32 cellular contexts compared by ENCODE assay signal in the genomic region with DNA sequence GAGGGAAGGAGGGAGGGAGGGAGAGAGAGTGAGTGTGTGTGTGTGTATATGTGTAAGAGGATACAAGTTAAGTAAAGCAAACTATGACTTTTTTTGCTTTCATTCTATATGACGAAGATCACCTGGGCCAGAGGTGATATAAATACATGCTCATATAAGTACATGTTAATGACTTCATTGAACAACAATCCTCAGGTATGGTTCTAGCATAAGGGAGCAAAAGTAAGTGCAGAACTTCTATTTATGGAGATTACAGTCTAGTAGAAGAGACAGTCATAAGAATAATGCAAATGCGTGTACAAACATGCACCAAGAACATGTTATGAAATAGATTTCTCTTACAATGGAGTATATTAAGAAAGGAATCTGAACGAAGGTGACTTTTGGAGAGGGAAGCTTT.
"Had no signal": no experiment of that assay in that cellular context is flagged by ENCODE, and none has a peak within 500 bp of the region (broad histone marks: within the 10 kb centered on the region; RNA-seq: fewer than 3 reads in every experiment).

No MANE protein-coding gene starts in this region.

- H3K27me3 Mint-ChIP-seq: activated CD4-positive, alpha-beta memory T cell treated with anti-CD3 and anti-CD28 coated beads for 36 hours; activated CD4-positive, alpha-beta T cell treated with anti-CD3 and anti-CD28 coated beads for 36 hours; activated CD4-positive, alpha-beta T cell treated with anti-CD3 and anti-CD28 coated beads, Interleukin-2, amount 10 ng/mL, durations not matched to agents 24 days and 14 days; activated CD8-positive, alpha-beta memory T cell treated with anti-CD3 and anti-CD28 coated beads, Interleukin-2, amount 10 ng/mL, durations not matched to agents 7 days and 5 days; activated naive CD4-positive, alpha-beta T cell treated with anti-CD3 and anti-CD28 coated beads, Interleukin-2, amount 50 U/mL, for 24 hours; activated naive CD8-positive, alpha-beta T cell treated with anti-CD3 and anti-CD28 coated beads for 36 hours; activated naive CD8-positive, alpha-beta T cell treated with anti-CD3 and anti-CD28 coated beads, Interleukin-2, amount 50 U/mL, for 24 hours; central memory CD8-positive, alpha-beta T cell; dendritic cell treated with granulocyte-macrophage colony-stimulating factor and Interleukin-4, amounts not matched to agents 40 ng/mL and 50 ng/mL, for 4 days; effector memory CD8-positive, alpha-beta T cell had no signal

- H3K27ac ChIP-seq: adrenal gland, body of pancreas, coronary artery, dorsolateral prefrontal cortex, esophagus muscularis mucosa, gastroesophageal sphincter, heart right ventricle had no signal

- H3K9me3 Mint-ChIP-seq: activated naive CD4-positive, alpha-beta T cell treated with anti-CD3 and anti-CD28 coated beads, Interleukin-2, amount 50 U/mL, for 24 hours; activated T-helper 2 cell treated with anti-CD3 and anti-CD28 coated beads, Interferon-gamma antibody, Interleukin-2, Interleukin-4, amounts not matched to agents 10 μg/mL and 5 μg/mL and 100 μg/mL, durations not matched to agents 14 hours and 24 hours and 36 hours had no signal

- H3K27me3 ChIP-seq: adrenal gland, body of pancreas, dorsolateral prefrontal cortex, esophagus muscularis mucosa, gastroesophageal sphincter, heart right ventricle had no signal

- H3K4me3 Mint-ChIP-seq: activated CD4-positive, alpha-beta memory T cell treated with anti-CD3 and anti-CD28 coated beads for 36 hours; activated CD4-positive, alpha-beta T cell treated with anti-CD3 and anti-CD28 coated beads for 36 hours; activated CD4-positive, alpha-beta T cell treated with anti-CD3 and anti-CD28 coated beads, Interleukin-2, amount 10 ng/mL, durations not matched to agents 24 days and 14 days; activated CD8-positive, alpha-beta memory T cell treated with anti-CD3 and anti-CD28 coated beads, Interleukin-2, amount 10 ng/mL, durations not matched to agents 7 days and 5 days; activated CD8-positive, alpha-beta T cell treated with anti-CD3 and anti-CD28 coated beads, Interleukin-2, amount 10 ng/mL, durations not matched to agents 7 days and 5 days; activated naive CD4-positive, alpha-beta T cell treated with anti-CD3 and anti-CD28 coated beads for 36 hours; activated naive CD4-positive, alpha-beta T cell treated with anti-CD3 and anti-CD28 coated beads, Interleukin-2, amount 50 U/mL, for 24 hours; activated naive CD8-positive, alpha-beta T cell treated with anti-CD3 and anti-CD28 coated beads for 36 hours; activated naive CD8-positive, alpha-beta T cell treated with anti-CD3 and anti-CD28 coated beads, Interleukin-2, amount 50 U/mL, for 24 hours; activated T-helper 1 cell treated with anti-CD3 and anti-CD28 coated beads, Interleukin-12 subunit alpha, Interleukin-12 subunit beta, Interleukin-2, Interleukin-4 antibody, amounts not matched to agents 30 ng/mL and 10 ng/mL and 1 ng/mL, durations not matched to agents 14 hours and 24 hours and 36 hours; central memory CD8-positive, alpha-beta T cell; dendritic cell treated with granulocyte-macrophage colony-stimulating factor and Interleukin-4, amounts not matched to agents 40 ng/mL and 50 ng/mL, for 4 days; effector memory CD8-positive, alpha-beta T cell had no signal

- H3K36me3 ChIP-seq: adrenal gland, esophagus muscularis mucosa, gastroesophageal sphincter, heart right ventricle had no signal

- H3K4me3 ChIP-seq: adrenal gland, body of pancreas, coronary artery, dorsolateral prefrontal cortex, esophagus muscularis mucosa, gastroesophageal sphincter, heart right ventricle had no signal

- H3K27ac Mint-ChIP-seq: activated CD4-positive, alpha-beta memory T cell treated with anti-CD3 and anti-CD28 coated beads for 36 hours; activated CD4-positive, alpha-beta T cell treated with anti-CD3 and anti-CD28 coated beads for 36 hours; activated CD4-positive, alpha-beta T cell treated with anti-CD3 and anti-CD28 coated beads, Interleukin-2, amount 10 ng/mL, durations not matched to agents 24 days and 14 days; activated CD8-positive, alpha-beta memory T cell treated with anti-CD3 and anti-CD28 coated beads, Interleukin-2, amount 10 ng/mL, durations not matched to agents 7 days and 5 days; activated CD8-positive, alpha-beta T cell treated with anti-CD3 and anti-CD28 coated beads, Interleukin-2, amount 10 ng/mL, durations not matched to agents 7 days and 5 days; activated naive CD4-positive, alpha-beta T cell treated with anti-CD3 and anti-CD28 coated beads for 36 hours; activated naive CD4-positive, alpha-beta T cell treated with anti-CD3 and anti-CD28 coated beads, Interleukin-2, amount 50 U/mL, for 24 hours; activated naive CD8-positive, alpha-beta T cell treated with anti-CD3 and anti-CD28 coated beads for 36 hours; activated naive CD8-positive, alpha-beta T cell treated with anti-CD3 and anti-CD28 coated beads, Interleukin-2, amount 50 U/mL, for 24 hours; activated T-helper 1 cell treated with anti-CD3 and anti-CD28 coated beads, Interleukin-12 subunit alpha, Interleukin-12 subunit beta, Interleukin-2, Interleukin-4 antibody, amounts not matched to agents 30 ng/mL and 10 ng/mL and 1 ng/mL, durations not matched to agents 14 hours and 24 hours and 36 hours; activated T-helper 2 cell treated with anti-CD3 and anti-CD28 coated beads, Interferon-gamma antibody, Interleukin-2, Interleukin-4, amounts not matched to agents 10 μg/mL and 5 μg/mL and 100 μg/mL, durations not matched to agents 14 hours and 24 hours and 36 hours; dendritic cell treated with granulocyte-macrophage colony-stimulating factor and Interleukin-4, amounts not matched to agents 40 ng/mL and 50 ng/mL, for 4 days; effector memory CD8-positive, alpha-beta T cell had no signal

- DNase-seq: activated CD4-positive, alpha-beta memory T cell treated with anti-CD3 and anti-CD28 coated beads for 36 hours; activated CD4-positive, alpha-beta T cell treated with anti-CD3 and anti-CD28 coated beads for 36 hours; activated CD4-positive, alpha-beta T cell treated with anti-CD3 and anti-CD28 coated beads, Interleukin-2, amount 10 ng/mL, durations not matched to agents 24 days and 14 days; activated CD4-positive, CD25-positive, alpha-beta regulatory T cell; activated CD4-positive, CD25-positive, alpha-beta regulatory T cell treated with anti-CD3 and anti-CD28 coated beads, Interleukin-2, amount 50 U/mL, for 72 hours; activated CD8-positive, alpha-beta memory T cell treated with anti-CD3 and anti-CD28 coated beads, Interleukin-2, amount 10 ng/mL, durations not matched to agents 7 days and 5 days; activated CD8-positive, alpha-beta memory T cell treated with anti-CD3 and anti-CD28 coated beads, Interleukin-2, amount 50 U/mL, for 4 hours; activated CD8-positive, alpha-beta T cell treated with anti-CD3 and anti-CD28 coated beads, Interleukin-2, amount 10 ng/mL, durations not matched to agents 7 days and 5 days; activated effector memory CD4-positive, alpha-beta T cell treated with anti-CD3 and anti-CD28 coated beads, Interleukin-2, amount 50 U/mL, for 16 hours; activated naive CD4-positive, alpha-beta T cell treated with anti-CD3 and anti-CD28 coated beads for 36 hours; activated naive CD8-positive, alpha-beta T cell treated with anti-CD3 and anti-CD28 coated beads for 36 hours; activated naive CD8-positive, alpha-beta T cell treated with anti-CD3 and anti-CD28 coated beads, Interleukin-2, amount 50 U/mL, for 24 hours; activated T-cell treated with anti-CD3 and anti-CD28 coated beads, Interleukin-2, amount 50 U/mL, for 1 hour; activated T-cell treated with anti-CD3 and anti-CD28 coated beads, Interleukin-2, amount 50 U/mL, for 48 hours; adrenal gland; amygdala; aorta; body of pancreas; dorsolateral prefrontal cortex; effector CD4-positive, alpha-beta T cell; effector memory CD8-positive, alpha-beta T cell; foreskin melanocyte; heart right ventricle; T-helper 2 cell had no signal

- ATAC-seq: activated CD4-positive, alpha-beta T cell treated with anti-CD3 and anti-CD28 coated beads for 36 hours; activated CD8-positive, alpha-beta memory T cell treated with anti-CD3 and anti-CD28 coated beads, Interleukin-2, amount 10 ng/mL, durations not matched to agents 7 days and 5 days; activated CD8-positive, alpha-beta T cell treated with anti-CD3 and anti-CD28 coated beads, Interleukin-2, amount 10 ng/mL, durations not matched to agents 7 days and 5 days; activated naive CD8-positive, alpha-beta T cell treated with anti-CD3 and anti-CD28 coated beads, Interleukin-2, amount 50 U/mL, for 24 hours; body of pancreas; effector memory CD8-positive, alpha-beta T cell; gastroesophageal sphincter; heart right ventricle had no signal

- H3K9me3 ChIP-seq: adrenal gland, body of pancreas, esophagus muscularis mucosa, gastroesophageal sphincter had no signal

- H3K36me3 Mint-ChIP-seq: activated CD4-positive, alpha-beta memory T cell treated with anti-CD3 and anti-CD28 coated beads for 36 hours; activated CD8-positive, alpha-beta memory T cell treated with anti-CD3 and anti-CD28 coated beads, Interleukin-2, amount 10 ng/mL, durations not matched to agents 7 days and 5 days; activated naive CD4-positive, alpha-beta T cell treated with anti-CD3 and anti-CD28 coated beads, Interleukin-2, amount 50 U/mL, for 24 hours; activated naive CD8-positive, alpha-beta T cell treated with anti-CD3 and anti-CD28 coated beads for 36 hours had no signal

- H3K4me1 Mint-ChIP-seq: activated CD4-positive, alpha-beta T cell treated with anti-CD3 and anti-CD28 coated beads for 36 hours; activated CD4-positive, alpha-beta T cell treated with anti-CD3 and anti-CD28 coated beads, Interleukin-2, amount 10 ng/mL, durations not matched to agents 24 days and 14 days; activated CD8-positive, alpha-beta memory T cell treated with anti-CD3 and anti-CD28 coated beads, Interleukin-2, amount 10 ng/mL, durations not matched to agents 7 days and 5 days; activated naive CD4-positive, alpha-beta T cell treated with anti-CD3 and anti-CD28 coated beads, Interleukin-2, amount 50 U/mL, for 24 hours; activated naive CD8-positive, alpha-beta T cell treated with anti-CD3 and anti-CD28 coated beads for 36 hours; activated naive CD8-positive, alpha-beta T cell treated with anti-CD3 and anti-CD28 coated beads, Interleukin-2, amount 50 U/mL, for 24 hours; central memory CD8-positive, alpha-beta T cell had no signal

- H3K4me1 ChIP-seq: adrenal gland, esophagus muscularis mucosa, gastroesophageal sphincter, heart right ventricle had no signal
